9 cellular contexts compared by ENCODE assay signal in the genomic region with DNA sequence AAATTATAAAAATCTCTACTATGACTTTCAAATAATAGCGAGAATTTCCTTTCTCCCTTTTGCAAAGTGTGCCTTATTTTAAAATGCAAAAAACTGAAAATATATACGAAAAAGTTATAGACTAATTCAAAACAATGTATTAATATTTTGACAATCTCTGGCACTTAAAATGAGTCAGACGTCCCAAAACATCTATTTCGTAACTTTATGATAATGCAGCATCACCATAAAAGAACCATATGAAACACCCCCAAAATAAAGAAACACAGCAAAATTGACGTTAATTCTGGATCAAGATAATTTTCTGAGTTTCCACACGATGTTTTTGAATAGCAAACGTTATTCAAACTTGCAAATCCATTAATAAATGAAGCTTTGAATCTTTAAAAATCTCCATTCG. TPM values are rescaled to one million over a fixed set of nuclear protein-coding genes. Genes with fewer than 3 reads are reported as not detected.
DNase-seq lines count a peak whose midpoint lies in the region; ATAC-seq, FAIRE-seq and TF ChIP-seq lines count a peak whose summit lies in the region.
"Had no signal": no experiment of that assay in that cellular context is flagged by ENCODE, and none has a peak within 500 bp of the region (broad histone marks: within the 10 kb centered on the region; RNA-seq: fewer than 3 reads in every experiment).

No MANE protein-coding gene starts in this region.

- no peaks in the 10 kb centered on the region for H3K27me3 Mint-ChIP-seq in Caco-2 (ENCODE audit: insufficient read depth, unreplicated experiment)

- no peaks in the 10 kb centered on the region for H3K4me1 ChIP-seq in Caco-2
- H3K4me1 ChIP-seq in OCI-LY7 (ENCODE audit: insufficient read depth, low read length, poor library complexity, severe bottlenecking), result peaks cover 13% of the 10 kb centered on the region
- H3K4me1 ChIP-seq in endothelial cell of umbilical vein (ENCODE audit: control insufficient read depth, extremely low read depth, insufficient read depth, low read length), result peaks cover 23% of the 10 kb centered on the region
- peaks cover 2% of the 10 kb centered on the region for H3K4me1 ChIP-seq in ovary (ENCODE audit: insufficient read depth)

- CTCF ChIA-PET in Caco-2 (lab: Charles Lee) (no interaction called here), OCI-LY7 (lab: Charles Lee; ENCODE audit: unreplicated experiment) (no interaction called here), endothelial cell of umbilical vein (lab: Charles Lee) (interaction anchor here (1.0 to 3.4 kb wide), 5 partner anchors 9 to 991 kb away, joined by 3 to 26 read pairs (median 5); a partner anchor contains a TSS)

- intact Hi-C loops in Caco-2 (cut with micrococcal nuclease; ENCODE audit: unreplicated experiment) (no loop called here), OCI-LY7 (cut with micrococcal nuclease; ENCODE audit: unreplicated experiment) (loop anchor here (2.0 kb wide), 2 partner anchors 108 to 466 kb away; a partner anchor contains a TSS), endothelial cell of umbilical vein (cut with micrococcal nuclease) (loop anchor here (2.0 to 10.0 kb wide), 2 partner anchors 192 to 990 kb away; a partner anchor contains a TSS), ovary (cut with DNase I) (no loop called here), sciatic nerve (cut with DNase I) (loop anchor here (10.0 kb wide), 1 partner anchor 290 kb away; no protein-coding TSS in a partner anchor)

- TF ChIP-seq POLR2A in endothelial cell of umbilical vein (IDR thresholded peaks at IDR 0.05; ENCODE audit: low read depth, low read length) (no peak), ovary (IDR thresholded peaks at IDR 0.05) (no peak)

- H3K27me3 ChIP-seq in Caco-2 (replicated peaks; ENCODE audit: control insufficient read depth, insufficient read depth, low read length), result no peaks in the 10 kb centered on the region
- H3K27me3 ChIP-seq in endothelial cell of umbilical vein (ENCODE audit: control insufficient read depth in 2 of 2, insufficient read depth in 2 of 2, low read length in 2 of 2), result no peaks in the 10 kb centered on the region
- no peaks in the 10 kb centered on the region for H3K27me3 ChIP-seq in ovary

- H3K79me2 ChIP-seq in OCI-LY7 (ENCODE audit: insufficient read depth, low read depth, low read length) (peaks cover 82% of the 10 kb centered on the region), endothelial cell of umbilical vein (ENCODE audit: control insufficient read depth, insufficient read depth, low read length) (peaks cover 79% of the 10 kb centered on the region)

- no peaks in the 10 kb centered on the region for H3K9me3 Mint-ChIP-seq in Caco-2 (ENCODE audit: unreplicated experiment)

- H3K4me3 ChIP-seq in Caco-2 (ENCODE audit: low read depth, low read length) (peak overlapping the region; percentile 98), OCI-LY7 (ENCODE audit: low read depth, low read length, poor library complexity, severe bottlenecking) (peak overlapping the region; percentile 95), endothelial cell of umbilical vein (replicated peaks in 1 of 3; ENCODE audit: insufficient read depth in 1 of 3, low read depth in 1 of 3, low read length in 3 of 3) (peak overlapping the region; percentile 37 to 96 (median 83)), ovary (peak overlapping the region; percentile 93)

- H3K36me3 ChIP-seq in Caco-2 (ENCODE audit: control insufficient read depth, insufficient read depth, low read length) (no peaks in the 10 kb centered on the region), OCI-LY7 (ENCODE audit: insufficient read depth, low read length) (peaks cover 22% of the 10 kb centered on the region), endothelial cell of umbilical vein (ENCODE audit: control insufficient read depth in 2 of 2, extremely low read depth in 1 of 2, insufficient read depth in 2 of 2, low read length in 2 of 2) (peaks cover 0 to 2% of the 10 kb centered on the region in 2 experiments), ovary (no peaks in the 10 kb centered on the region)

- dilution Hi-C loops in endothelial cell of umbilical vein (cut with MboI; ENCODE audit: extremely low pct_ligation_motif_present, low sequenced_read_pairs), result no loop called here

- BruUV-seq in Caco-2 (replicated peaks; lab: Mats Ljungman, UMichigan), result no TSS peak
- BruUV-seq in OCI-LY7 (replicated peaks; lab: Mats Ljungman, UMichigan), result no TSS peak
- no TSS peak for BruUV-seq in endothelial cell of umbilical vein (replicated peaks; lab: Mats Ljungman, UMichigan)

- in situ Hi-C loops in GM13976 (cut with MboI; ENCODE audit: low sequenced_read_pairs, unreplicated experiment), result loop anchor here (10.0 kb wide), 1 partner anchor 290 kb away; no protein-coding TSS in a partner anchor

- no peaks in the 10 kb centered on the region for H3K9me3 ChIP-seq in Caco-2
- no peaks in the 10 kb centered on the region for H3K9me3 ChIP-seq in OCI-LY7 (ENCODE audit: low read length)
- no peaks in the 10 kb centered on the region for H3K9me3 ChIP-seq in endothelial cell of umbilical vein (replicated peaks; ENCODE audit: control insufficient read depth, insufficient read depth, low read length)
- H3K9me3 ChIP-seq in ovary, result no peaks in the 10 kb centered on the region

- H3K4me1 Mint-ChIP-seq in Caco-2 (ENCODE audit: low read depth, unreplicated experiment), result peaks cover 7% of the 10 kb centered on the region

- H3K27ac ChIP-seq in OCI-LY7 (ENCODE audit: low read depth, low read length, poor library complexity, severe bottlenecking), result peak overlapping the region; percentile 53
- peak overlapping the region; percentile 62 for H3K27ac ChIP-seq in endothelial cell of umbilical vein (ENCODE audit: insufficient read depth, low read depth, low read length)
- H3K27ac ChIP-seq in ovary, result no peak overlapping the region

- POLR2A ChIA-PET in Caco-2 (lab: Charles Lee) (interaction anchor here (1.2 to 2.1 kb wide), 2 partner anchors 16 to 118 kb away, joined by 5 to 39 read pairs; a partner anchor contains a TSS), OCI-LY7 (lab: Charles Lee) (interaction anchor here (0.6 to 3.3 kb wide), 5 partner anchors 9 to 1610 kb away, joined by 3 to 27 read pairs (median 3); a partner anchor contains a TSS), endothelial cell of umbilical vein (lab: Charles Lee) (interaction anchor here (1.7 kb wide), 1 partner anchor 16 kb away, joined by 9 read pairs; a partner anchor contains a TSS)

- H3K9me2 ChIP-seq in OCI-LY7 (ENCODE audit: insufficient read depth, low read length), result no peaks in the 10 kb centered on the region

- TF ChIP-seq EP300 in ovary (IDR thresholded peaks at IDR 0.05), result no peak

- WGBS in ovary, 3 donors, result 11 to 18% (median 15%) methylated on average over 8 of the region's 8 CpGs

- H3K9me1 ChIP-seq in endothelial cell of umbilical vein (replicated peaks; ENCODE audit: control insufficient read depth, extremely low read depth, insufficient read depth, low read length), result no peaks in the 10 kb centered on the region

- H3K9ac ChIP-seq in endothelial cell of umbilical vein (replicated peaks; ENCODE audit: extremely low read depth, insufficient read depth, low read length), result peak overlapping the region; percentile 89

- ATAC-seq in HG02970 (IDR thresholded peaks at IDR 0.05; ENCODE audit: low FRiP score, unreplicated experiment), result no peak
- no peak for ATAC-seq in sciatic nerve

- H2AFZ ChIP-seq in OCI-LY7 (ENCODE audit: low read length), result no peak overlapping the region
- no peak overlapping the region for H2AFZ ChIP-seq in endothelial cell of umbilical vein (ENCODE audit: low read depth, low read length)

- H3K27ac Mint-ChIP-seq in Caco-2 (ENCODE audit: unreplicated experiment), result peak overlapping the region; percentile 97

- DNase-seq in Caco-2 (no peak), OCI-LY7 (ENCODE audit: low spot score) (no peak), endothelial cell of umbilical vein (ENCODE audit: low read depth, low spot score) (no peak), ovary (no peak), GM13976 (ENCODE audit: low spot score) (no peak), sciatic nerve (ENCODE audit: low spot score) (no peak), NCI-H1105 (lab: John Stamatoyannopoulos, UW) (no peak)

- TF ChIP-seq CTCF in Caco-2 (IDR thresholded peaks at IDR 0.05; ENCODE audit: insufficient read depth in 1 of 2, low read depth in 1 of 2, low read length in 1 of 2, severe bottlenecking in 1 of 2, unreplicated experiment in 1 of 2) (no peak), OCI-LY7 (conservative IDR thresholded peaks at IDR 0.05; ENCODE audit: low read length) (no peak), endothelial cell of umbilical vein (IDR thresholded peaks at IDR 0.05; ENCODE audit: extremely low read depth in 1 of 2, insufficient read depth in 1 of 2, low read depth in 1 of 2, low read length in 2 of 2) (no peak), ovary (IDR thresholded peaks at IDR 0.05) (no peak), GM13976 (IDR thresholded peaks at IDR 0.05; ENCODE audit: borderline replicate concordance, control extremely low read depth, extremely low read depth, insufficient read depth, missing control alignments) (no peak)

- FAIRE-seq in endothelial cell of umbilical vein (lab: Jason Lieb, UNC), result no peak
- FAIRE-seq: islet of Langerhans had no signal

- H3K4me3 Mint-ChIP-seq in Caco-2 (ENCODE audit: unreplicated experiment), result peak overlapping the region; percentile 99

- peaks cover 10% of the 10 kb centered on the region for H3K36me3 Mint-ChIP-seq in Caco-2 (ENCODE audit: insufficient read depth, unreplicated experiment)

- H4K20me1 ChIP-seq in OCI-LY7 (ENCODE audit: insufficient read depth, low read length), result peaks cover 16% of the 10 kb centered on the region
- peaks cover 10% of the 10 kb centered on the region for H4K20me1 ChIP-seq in endothelial cell of umbilical vein (replicated peaks; ENCODE audit: control insufficient read depth, extremely low read depth, insufficient read depth, low read length)

- H3K4me2 ChIP-seq in OCI-LY7 (ENCODE audit: low read length), result peak overlapping the region; percentile 69
- peak overlapping the region; percentile 100 for H3K4me2 ChIP-seq in endothelial cell of umbilical vein (ENCODE audit: insufficient read depth, low read length)

RNA-seq across cellular contexts. Expression of a gene that starts 1.0 kb away (rescaled TPM):
- 83.8 and 85.4 TPM in 2 replicates for total RNA-seq in Caco-2 (2022)
- 24.6 and 38.6 TPM in 2 replicates for total RNA-seq in OCI-LY7 (2014; rRNA removed; shearing (Covaris generic))
- total RNA-seq in OCI-LY7 (2022), result 74.2 and 81.2 TPM in 2 replicates
- total RNA-seq in endothelial cell of umbilical vein, result 74.9 and 79.3 TPM in 2 replicates
- polyA plus RNA-seq in endothelial cell of umbilical vein, result 14.8 and 20.2 TPM in 2 replicates
- 42.2 and 42.6 TPM in 2 replicates for polyA plus RNA-seq in endothelial cell of umbilical vein (2011; cell fraction: cytosol; rRNA removed)
- 22.2 and 32.4 TPM in 2 replicates for polyA plus RNA-seq in endothelial cell of umbilical vein (2011; cell fraction: nucleus; rRNA removed)
- 50.1 and 99.1 TPM in 2 replicates for polyA plus RNA-seq in endothelial cell of umbilical vein (2012)
- 21.7 and 22.0 TPM in 2 replicates for polyA minus RNA-seq in endothelial cell of umbilical vein
- 45.4 TPM for polyA minus RNA-seq in endothelial cell of umbilical vein (2011; cell fraction: cytosol; rRNA and poly(A)+ RNA removed)
- 27.7 and 41.8 TPM in 2 replicates for polyA minus RNA-seq in endothelial cell of umbilical vein (2011; cell fraction: nucleus; rRNA and poly(A)+ RNA removed)
- 10 to 100 TPM; 44.2 to 95.4 (median 80.0) TPM for total RNA-seq in ovary
- polyA plus RNA-seq in ovary, result 10 to 100 TPM; 66.1 to 80.5 TPM
- total RNA-seq in sciatic nerve, result 88.5 TPM

RNA-seq across cellular contexts. Expression of a gene that starts 15.7 kb away (rescaled TPM):
- total RNA-seq in Caco-2 (2022) (25.5 and 29.8 TPM in 2 replicates), OCI-LY7 (2022) (26.8 and 27.9 TPM in 2 replicates), endothelial cell of umbilical vein (31.3 and 34.6 TPM in 2 replicates), ovary (10 to 100 TPM; 37.2 to 49.2 (median 39.8) TPM), sciatic nerve (50.2 TPM)
- total RNA-seq in OCI-LY7 (2014; rRNA removed; shearing (Covaris generic)), result 21.1 and 31.5 TPM in 2 replicates
- polyA plus RNA-seq in endothelial cell of umbilical vein (14.2 and 19.9 TPM in 2 replicates), ovary (10 to 100 TPM; 14.4 to 16.7 TPM)
- 31.6 and 32.0 TPM in 2 replicates for polyA plus RNA-seq in endothelial cell of umbilical vein (2011; cell fraction: cytosol; rRNA removed)
- 28.9 and 32.8 TPM in 2 replicates for polyA plus RNA-seq in endothelial cell of umbilical vein (2011; cell fraction: nucleus; rRNA removed)
- 20.9 and 30.0 TPM in 2 replicates for polyA plus RNA-seq in endothelial cell of umbilical vein (2012)
- 37.4 and 62.9 TPM in 2 replicates for polyA minus RNA-seq in endothelial cell of umbilical vein
- polyA minus RNA-seq in endothelial cell of umbilical vein (2011; cell fraction: cytosol; rRNA and poly(A)+ RNA removed), result 46.6 TPM
- 54.0 and 60.8 TPM in 2 replicates for polyA minus RNA-seq in endothelial cell of umbilical vein (2011; cell fraction: nucleus; rRNA and poly(A)+ RNA removed)

Comparison
In these comparisons a context has a peak if more than half of its experiments do, and no peak if none do; other contexts are left out.
1. H3K27ac ChIP-seq: peak in OCI-LY7 (single experiment) and endothelial cell of umbilical vein (single experiment); none in ovary (0 of 2).
2. intact Hi-C loops: an anchor here in OCI-LY7 (2.0 kb wide), endothelial cell of umbilical vein (2.0 to 10.0 kb wide) and sciatic nerve (10.0 kb wide); none called in Caco-2 and ovary.
3. Peak in every context shown above with its lines, with median percentiles within 50 percentile points of each other: H3K4me3 ChIP-seq.